ENCODE assay signal across 4 cellular contexts in the genomic region with DNA sequence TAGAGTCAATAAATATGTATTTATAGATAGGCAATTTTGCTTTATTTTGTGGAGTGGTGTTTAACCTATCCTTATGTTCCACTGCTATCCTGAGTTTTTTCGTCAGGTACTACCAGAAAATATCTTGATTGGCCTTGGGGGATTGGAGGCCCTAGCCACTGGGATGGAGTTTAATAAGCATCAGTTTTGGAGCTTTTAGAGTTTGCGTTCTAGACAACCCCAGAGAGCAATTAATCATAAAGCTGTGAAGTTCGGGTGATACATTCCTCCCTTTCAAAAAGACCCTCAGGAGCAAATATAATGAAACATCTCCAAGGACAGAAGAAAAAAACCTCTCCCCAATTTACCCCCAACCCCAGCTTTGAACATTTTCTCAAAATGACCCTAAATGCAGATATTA. TPM values are rescaled to one million over a fixed set of nuclear protein-coding genes. Genes with fewer than 3 reads are reported as not detected.
"Had no signal": no experiment of that assay in that cellular context is flagged by ENCODE, and none has a peak within 500 bp of the region (broad histone marks: within the 10 kb centered on the region; RNA-seq: fewer than 3 reads in every experiment).

A gene (plus strand): TSS at position 301 of the 400 bp plus-strand sequence. CDS start 6,700 bp downstream, outside the sequence.

- ATAC-seq: GM12878 had no signal

- H3K4me3 ChIP-seq: GM12878 had no signal

- DNase-seq: GDM1, GF-D8 had no signal

RNA-seq across cellular contexts. Expression of the gene that starts here (rescaled TPM):
- total RNA-seq: G401, GM12878 had no signal
